In genomic region chr5:16841416-16841815, GRCh38 we compare ENCODE assay signal across 17 cellular contexts.
A peak's percentile ranks its signal among the peaks of the same experiment; 100 is the strongest.
DNase-seq lines count a peak whose midpoint lies in the region; ATAC-seq, FAIRE-seq and TF ChIP-seq lines count a peak whose summit lies in the region.
"Had no signal": no experiment of that assay in that cellular context is flagged by ENCODE, and none has a peak within 500 bp of the region (broad histone marks: within the 10 kb centered on the region; RNA-seq: fewer than 3 reads in every experiment).

No MANE protein-coding gene starts in this region.

- peaks cover 99% of the 10 kb centered on the region for H3K79me2 ChIP-seq in endothelial cell of umbilical vein (ENCODE audit: control insufficient read depth, insufficient read depth, low read length)

- no peak overlapping the region for H3K4me2 ChIP-seq in endothelial cell of umbilical vein (ENCODE audit: insufficient read depth, low read length)
- peak overlapping the region; percentile 18 for H3K4me2 ChIP-seq in skeletal muscle satellite cell (ENCODE audit: low read length)

- peaks cover 33% of the 10 kb centered on the region for H4K20me1 ChIP-seq in endothelial cell of umbilical vein (replicated peaks; ENCODE audit: control insufficient read depth, extremely low read depth, insufficient read depth, low read length)

- no peak overlapping the region for H3K9ac ChIP-seq in endothelial cell of umbilical vein (replicated peaks; ENCODE audit: extremely low read depth, insufficient read depth, low read length)
- no peak overlapping the region for H3K9ac ChIP-seq in skeletal muscle satellite cell (ENCODE audit: low read depth, low read length)

- 69 to 80% methylated on average over 7 of the region's 7 CpGs for WGBS in pancreas, 2 donors

- H3K27ac ChIP-seq in endothelial cell of umbilical vein (ENCODE audit: insufficient read depth, low read depth, low read length) (no peak overlapping the region), pancreas (no peak overlapping the region)
- H3K27ac ChIP-seq: HL-60 had no signal

- DNase-seq in HAP-1 (ENCODE audit: low spot score in 2 of 2) (peak; percentile 78 to 94), endothelial cell of umbilical vein (ENCODE audit: low read depth, low spot score) (peak; percentile 39), neural crest cell (ENCODE audit: low read depth, low spot score) (no peak), pancreas (no peak), NOMO-1 treated with dmso at 0.1 percent for 144 hours (lab: John Stamatoyannopoulos, UW; ENCODE audit: unreplicated experiment) (no peak)
- no peak for DNase-seq in natural killer cell treated with Interleukin-12 subunit alpha and Interleukin-12 subunit beta and Interleukin-15 and Interleukin-18, amount 100 ng/mL, for 72 hours (ENCODE audit: low spot score)
- DNase-seq: C1 segment of cervical spinal cord; Calu3; CD4-positive, alpha-beta T cell; DMS 273 treated with DMSO at 0.1 percent for 48 hours; GOT3; H9; HFFc6 had no signal

- H3K36me3 Mint-ChIP-seq in neural crest cell (ENCODE audit: low read depth): peaks cover 6% of the 10 kb centered on the region
- H3K36me3 Mint-ChIP-seq in activated T-helper 17 cell treated with anti-CD3 and anti-CD28 coated beads, Interleukin-2, amount 50 U/mL, for 72 hours (ENCODE audit: low read depth): no peaks in the 10 kb centered on the region
- H3K36me3 Mint-ChIP-seq in natural killer cell treated with Interleukin-12 subunit alpha and Interleukin-12 subunit beta and Interleukin-15 and Interleukin-18, amount 100 ng/mL, for 72 hours: no peaks in the 10 kb centered on the region

- TF ChIP-seq CTCF in endothelial cell of umbilical vein (IDR thresholded peaks at IDR 0.05; ENCODE audit: extremely low read depth in 1 of 2, insufficient read depth in 1 of 2, low read depth in 1 of 2, low read length in 2 of 2) (no peak), neural crest cell (conservative IDR thresholded peaks at IDR 0.05) (no peak), pancreas (IDR thresholded peaks at IDR 0.05) (no peak)

- H3K27ac Mint-ChIP-seq in neural crest cell (ENCODE audit: unreplicated experiment): peak overlapping the region; percentile 63
- no peak overlapping the region for H3K27ac Mint-ChIP-seq in activated T-helper 17 cell treated with anti-CD3 and anti-CD28 coated beads, Interleukin-2, amount 50 U/mL, for 72 hours
- H3K27ac Mint-ChIP-seq in natural killer cell treated with Interleukin-12 subunit alpha and Interleukin-12 subunit beta and Interleukin-15 and Interleukin-18, amount 100 ng/mL, for 72 hours: no peak overlapping the region
- H3K27ac Mint-ChIP-seq: B cell; CD4-positive, alpha-beta T cell; H9 had no signal

- peaks cover 80% of the 10 kb centered on the region for H3K4me1 Mint-ChIP-seq in neural crest cell
- no peaks in the 10 kb centered on the region for H3K4me1 Mint-ChIP-seq in activated T-helper 17 cell treated with anti-CD3 and anti-CD28 coated beads, Interleukin-2, amount 50 U/mL, for 72 hours
- H3K4me1 Mint-ChIP-seq in natural killer cell treated with Interleukin-12 subunit alpha and Interleukin-12 subunit beta and Interleukin-15 and Interleukin-18, amount 100 ng/mL, for 72 hours (ENCODE audit: low read depth in 2 of 2): no peaks in the 10 kb centered on the region
- H3K4me1 Mint-ChIP-seq: B cell had no signal

- dilution Hi-C loops in endothelial cell of umbilical vein (cut with MboI; ENCODE audit: extremely low pct_ligation_motif_present, low sequenced_read_pairs): no loop called here

- in situ Hi-C loops in HAP-1 (cut with MboI; ENCODE audit: low sequenced_read_pairs): no loop called here

- H3K27me3 Mint-ChIP-seq in neural crest cell (ENCODE audit: low read depth): no peaks in the 10 kb centered on the region
- H3K27me3 Mint-ChIP-seq in activated T-helper 17 cell treated with anti-CD3 and anti-CD28 coated beads, Interleukin-2, amount 50 U/mL, for 72 hours: peaks cover 3% of the 10 kb centered on the region
- peaks cover 0 to 7% of the 10 kb centered on the region in 2 donors for H3K27me3 Mint-ChIP-seq in natural killer cell treated with Interleukin-12 subunit alpha and Interleukin-12 subunit beta and Interleukin-15 and Interleukin-18, amount 100 ng/mL, for 72 hours

- H3K27me3 ChIP-seq in HAP-1 (ENCODE audit: low read depth) (no peaks in the 10 kb centered on the region), endothelial cell of umbilical vein (ENCODE audit: control insufficient read depth in 2 of 2, insufficient read depth in 2 of 2, low read length in 2 of 2) (no peaks in the 10 kb centered on the region), skeletal muscle satellite cell (ENCODE audit: control insufficient read depth, insufficient read depth, low read length) (no peaks in the 10 kb centered on the region), pancreas (no peaks in the 10 kb centered on the region)

- H2AFZ ChIP-seq in endothelial cell of umbilical vein (ENCODE audit: low read depth, low read length): no peak overlapping the region

- H3K4me3 Mint-ChIP-seq in neural crest cell: peak overlapping the region; percentile 9
- no peak overlapping the region for H3K4me3 Mint-ChIP-seq in activated T-helper 17 cell treated with anti-CD3 and anti-CD28 coated beads, Interleukin-2, amount 50 U/mL, for 72 hours
- H3K4me3 Mint-ChIP-seq in natural killer cell treated with Interleukin-12 subunit alpha and Interleukin-12 subunit beta and Interleukin-15 and Interleukin-18, amount 100 ng/mL, for 72 hours: no peak overlapping the region
- H3K4me3 Mint-ChIP-seq: B cell; CD4-positive, alpha-beta T cell; H9; HFFc6 had no signal

- intact Hi-C loops in endothelial cell of umbilical vein (cut with micrococcal nuclease) (no loop called here), pancreas (cut with DNase I) (no loop called here)

- H3K36me3 ChIP-seq in HAP-1 (replicated peaks) (no peaks in the 10 kb centered on the region), endothelial cell of umbilical vein (ENCODE audit: control insufficient read depth in 2 of 2, extremely low read depth in 1 of 2, insufficient read depth in 2 of 2, low read length in 2 of 2) (peaks cover 0 to 5% of the 10 kb centered on the region in 2 experiments), skeletal muscle satellite cell (ENCODE audit: insufficient read depth, low read length) (peaks cover 14% of the 10 kb centered on the region), pancreas (no peaks in the 10 kb centered on the region)

- no peak for TF ChIP-seq POLR2A in endothelial cell of umbilical vein (IDR thresholded peaks at IDR 0.05; ENCODE audit: low read depth, low read length)

- H3K9me3 Mint-ChIP-seq in neural crest cell: no peaks in the 10 kb centered on the region
- no peaks in the 10 kb centered on the region for H3K9me3 Mint-ChIP-seq in activated T-helper 17 cell treated with anti-CD3 and anti-CD28 coated beads, Interleukin-2, amount 50 U/mL, for 72 hours
- H3K9me3 Mint-ChIP-seq in natural killer cell treated with Interleukin-12 subunit alpha and Interleukin-12 subunit beta and Interleukin-15 and Interleukin-18, amount 100 ng/mL, for 72 hours: no peaks in the 10 kb centered on the region
- H3K9me3 Mint-ChIP-seq: CD4-positive, alpha-beta T cell; H9; HFFc6 had no signal

- no peak overlapping the region for H3K4me3 ChIP-seq in HAP-1
- H3K4me3 ChIP-seq in endothelial cell of umbilical vein (replicated peaks in 1 of 3; ENCODE audit: insufficient read depth in 1 of 3, low read depth in 1 of 3, low read length in 3 of 3): no peak overlapping the region
- H3K4me3 ChIP-seq in skeletal muscle satellite cell (ENCODE audit: low read length): no peak overlapping the region
- H3K4me3 ChIP-seq in pancreas: no peak overlapping the region

- H3K4me1 ChIP-seq in HAP-1 (peaks cover 49% of the 10 kb centered on the region), endothelial cell of umbilical vein (ENCODE audit: control insufficient read depth, extremely low read depth, insufficient read depth, low read length) (peaks cover 3% of the 10 kb centered on the region), skeletal muscle satellite cell (ENCODE audit: control insufficient read depth, insufficient read depth, low read length) (peaks cover 9% of the 10 kb centered on the region), pancreas (peaks cover 6 to 18% (median 15%) of the 10 kb centered on the region in 3 donors)

- no TSS peak for BruUV-seq in endothelial cell of umbilical vein (replicated peaks; lab: Mats Ljungman, UMichigan)

- peak; percentile 26 for FAIRE-seq in endothelial cell of umbilical vein (lab: Jason Lieb, UNC)
- FAIRE-seq in pancreas (lab: Jason Lieb, UNC): no peak

- POLR2A ChIA-PET in endothelial cell of umbilical vein (lab: Charles Lee): no interaction called here

- no peak for ATAC-seq in activated T-helper 17 cell treated with anti-CD3 and anti-CD28 coated beads, Interleukin-2, amount 50 U/mL, for 72 hours (replicated peaks)
- ATAC-seq in pancreas: no peak
- no peak for ATAC-seq in natural killer cell treated with Interleukin-12 subunit alpha and Interleukin-12 subunit beta and Interleukin-15 and Interleukin-18, amount 100 ng/mL, for 72 hours

- H3K9me3 ChIP-seq in HAP-1 (no peaks in the 10 kb centered on the region), endothelial cell of umbilical vein (replicated peaks; ENCODE audit: control insufficient read depth, insufficient read depth, low read length) (no peaks in the 10 kb centered on the region), skeletal muscle satellite cell (replicated peaks; ENCODE audit: low read length) (no peaks in the 10 kb centered on the region), pancreas (no peaks in the 10 kb centered on the region)

- H3K9me1 ChIP-seq in endothelial cell of umbilical vein (replicated peaks; ENCODE audit: control insufficient read depth, extremely low read depth, insufficient read depth, low read length): no peaks in the 10 kb centered on the region

- CTCF ChIA-PET in endothelial cell of umbilical vein (lab: Charles Lee): interaction anchor here (0.8 to 2.3 kb wide), 4 partner anchors 14 to 349 kb away, joined by 3 to 8 read pairs (median 6); no protein-coding TSS in a partner anchor

TF ChIP-seq in endothelial cell of umbilical vein, 7 proteins besides CTCF, POLR2A, EP300 and RAD21:
- no peak for TF ChIP-seq MAX (IDR thresholded peaks at IDR 0.05; ENCODE audit: insufficient read depth, insufficient read length)
- no peak for TF ChIP-seq EZH2 (IDR thresholded peaks at IDR 0.05; ENCODE audit: borderline replicate concordance, low read depth, low read length, severe bottlenecking)
- no peak for TF ChIP-seq FOS (IDR thresholded peaks at IDR 0.05; ENCODE audit: borderline replicate concordance, insufficient read depth, low read length)
- TF ChIP-seq MYC (IDR thresholded peaks at IDR 0.05; ENCODE audit: low read depth, low read length): no peak
- no peak for TF ChIP-seq POLR2AphosphoS5 (IDR thresholded peaks at IDR 0.05; ENCODE audit: insufficient read depth, low read depth, low read length)
- no peak for TF ChIP-seq JUN (IDR thresholded peaks at IDR 0.05; ENCODE audit: borderline replicate concordance, insufficient read depth, insufficient read length, low read depth)
- TF ChIP-seq GATA2 (IDR thresholded peaks at IDR 0.05; ENCODE audit: insufficient read depth, insufficient read length, low read depth, low read length): no peak

Comparison
In these comparisons a context has a peak if more than half of its experiments do, and no peak if none do; other contexts are left out.
1. DNase-seq: peak in HAP-1 (2 of 2) and endothelial cell of umbilical vein (single experiment); none in neural crest cell (single experiment), pancreas (0 of 6), NOMO-1 treated with dmso at 0.1 percent for 144 hours (single experiment) and natural killer cell treated with Interleukin-12 subunit alpha and Interleukin-12 subunit beta and Interleukin-15 and Interleukin-18, amount 100 ng/mL, for 72 hours (single experiment).